10 cellular contexts compared by ENCODE assay signal in genomic region chr20:23125625-23126191, GRCh38. TPM values are rescaled to one million over a fixed set of nuclear protein-coding genes. Genes with fewer than 3 reads are reported as not detected.
DNase-seq lines count a peak whose midpoint lies in the region; ATAC-seq and TF ChIP-seq lines count a peak whose summit lies in the region.
"Had no signal": no experiment of that assay in that cellular context is flagged by ENCODE, and none has a peak within 500 bp of the region (broad histone marks: within the 10 kb centered on the region; RNA-seq: fewer than 3 reads in every experiment).

No MANE protein-coding gene starts in this region.

- H3K27ac ChIP-seq in SK-N-SH (ENCODE audit: low read depth in 2 of 2, low read length in 1 of 2) (no peak overlapping the region), smooth muscle cell (ENCODE audit: low read depth) (no peak overlapping the region), WERI-Rb-1 (no peak overlapping the region)

- H3K9me3 ChIP-seq in SK-N-SH (no peaks in the 10 kb centered on the region), smooth muscle cell (replicated peaks; ENCODE audit: low read depth) (no peaks in the 10 kb centered on the region), WERI-Rb-1 (ENCODE audit: severe bottlenecking) (no peaks in the 10 kb centered on the region)

- DNase-seq in SK-N-SH = no peak
- peak; percentile 87 for DNase-seq in cardiac septum (ENCODE audit: low spot score)
- no peak for DNase-seq in smooth muscle cell (lab: John Stamatoyannopoulos, UW; ENCODE audit: unreplicated experiment)
- DNase-seq in naive thymus-derived CD8-positive, alpha-beta T cell = no peak
- DNase-seq in WERI-Rb-1 = no peak

- peaks cover 0 to 4% (median 1%) of the 10 kb centered on the region in 5 donors for H3K27me3 Mint-ChIP-seq in naive thymus-derived CD8-positive, alpha-beta T cell

- no peak overlapping the region for H3K4me2 ChIP-seq in SK-N-SH
- peak overlapping the region; percentile 33 for H3K4me2 ChIP-seq in smooth muscle cell

- H4K20me1 ChIP-seq in SK-N-SH (ENCODE audit: insufficient read depth) = no peaks in the 10 kb centered on the region
- H4K20me1 ChIP-seq in smooth muscle cell (ENCODE audit: low read depth) = no peaks in the 10 kb centered on the region

- no peak overlapping the region for H3K27ac Mint-ChIP-seq in naive thymus-derived CD8-positive, alpha-beta T cell
- H3K27ac Mint-ChIP-seq: activated naive CD4-positive, alpha-beta T cell treated with anti-CD3 and anti-CD28 coated beads, Interleukin-2, amount 50 U/mL, for 24 hours had no signal

- TF ChIP-seq EP300 in SK-N-SH (IDR thresholded peaks at IDR 0.05; ENCODE audit: borderline replicate concordance in 1 of 2, low read depth in 1 of 2, low read length in 1 of 2) = no peak

- H2AFZ ChIP-seq in SK-N-SH (ENCODE audit: low read depth) = no peak overlapping the region
- H2AFZ ChIP-seq in smooth muscle cell (ENCODE audit: low read depth) = no peak overlapping the region

- H3K79me2 ChIP-seq in SK-N-SH (ENCODE audit: insufficient read depth) = no peaks in the 10 kb centered on the region
- H3K79me2 ChIP-seq in smooth muscle cell (ENCODE audit: low read depth) = no peaks in the 10 kb centered on the region

- no peaks in the 10 kb centered on the region for H3F3A ChIP-seq in SK-N-SH (replicated peaks; ENCODE audit: insufficient read depth)
- H3F3A ChIP-seq in smooth muscle cell (ENCODE audit: low read depth) = peaks cover 4% of the 10 kb centered on the region

- H3K36me3 Mint-ChIP-seq in naive thymus-derived CD8-positive, alpha-beta T cell = no peaks in the 10 kb centered on the region
- H3K36me3 Mint-ChIP-seq: activated naive CD4-positive, alpha-beta T cell treated with anti-CD3 and anti-CD28 coated beads, Interleukin-2, amount 50 U/mL, for 24 hours had no signal

- POLR2A ChIA-PET in SK-N-SH (lab: Yijun Ruan, JAX) = no interaction called here
- POLR2A ChIA-PET in naive thymus-derived CD8-positive, alpha-beta T cell (lab: Charles Lee) = no interaction called here

- H3K9me2 ChIP-seq in SK-N-SH = no peaks in the 10 kb centered on the region

- no peaks in the 10 kb centered on the region for H3K4me1 ChIP-seq in SK-N-SH (ENCODE audit: control insufficient read depth in 1 of 2, insufficient read depth in 2 of 2, low read depth in 1 of 2, low read length in 1 of 2)
- no peaks in the 10 kb centered on the region for H3K4me1 ChIP-seq in smooth muscle cell (ENCODE audit: low read depth)

- H3K27me3 ChIP-seq in SK-N-SH (ENCODE audit: insufficient read depth) = no peaks in the 10 kb centered on the region; the same call in 1 of the 2 replicates
- H3K27me3 ChIP-seq in smooth muscle cell (ENCODE audit: low read depth) = no peaks in the 10 kb centered on the region
- H3K27me3 ChIP-seq in WERI-Rb-1 (ENCODE audit: insufficient read depth, low read depth, severe bottlenecking) = no peaks in the 10 kb centered on the region

- TF ChIP-seq CTCF in SK-N-SH (IDR thresholded peaks at IDR 0.05) (no peak), smooth muscle cell (IDR thresholded peaks at IDR 0.05; ENCODE audit: borderline replicate concordance, insufficient read depth, poor library complexity, severe bottlenecking) (no peak), WERI-Rb-1 (IDR thresholded peaks at IDR 0.05; ENCODE audit: low read depth, low read length) (no peak)

- H3K36me3 ChIP-seq in SK-N-SH (replicated peaks in 1 of 2; ENCODE audit: control insufficient read depth in 1 of 2, insufficient read depth in 2 of 2, low read length in 1 of 2) (no peaks in the 10 kb centered on the region), smooth muscle cell (ENCODE audit: low read depth) (no peaks in the 10 kb centered on the region), WERI-Rb-1 (no peaks in the 10 kb centered on the region)

- ATAC-seq in GM21529 (IDR thresholded peaks at IDR 0.05; ENCODE audit: unreplicated experiment) (peak; percentile 46), HG02852 (IDR thresholded peaks at IDR 0.05; ENCODE audit: unreplicated experiment) (no peak), HG02678 (IDR thresholded peaks at IDR 0.05; ENCODE audit: unreplicated experiment) (no peak)
- no peak for ATAC-seq in naive thymus-derived CD8-positive, alpha-beta T cell

- no peak overlapping the region for H3K4me3 ChIP-seq in SK-N-SH (ENCODE audit: low read depth in 2 of 2, low read length in 1 of 2)
- H3K4me3 ChIP-seq in smooth muscle cell = no peak overlapping the region
- no peak overlapping the region for H3K4me3 ChIP-seq in WERI-Rb-1 (ENCODE audit: low read depth, low read length)

- H3K9ac ChIP-seq in SK-N-SH (no peak overlapping the region), smooth muscle cell (ENCODE audit: low read depth) (no peak overlapping the region)

- TF ChIP-seq RAD21 in SK-N-SH (IDR thresholded peaks at IDR 0.05; ENCODE audit: low read length) = no peak

- 55% methylated on average over 3 of the region's 5 CpGs for WGBS in SK-N-SH (ENCODE audit: low lambda C conversion rate)
- WGBS in smooth muscle cell (ENCODE audit: low lambda C conversion rate) = 77% methylated on average over 5 of the region's 5 CpGs

- H3K4me1 Mint-ChIP-seq in naive thymus-derived CD8-positive, alpha-beta T cell = peaks cover 0 to 19% (median 0%) of the 10 kb centered on the region in 4 donors
- H3K4me1 Mint-ChIP-seq: activated naive CD4-positive, alpha-beta T cell treated with anti-CD3 and anti-CD28 coated beads, Interleukin-2, amount 50 U/mL, for 24 hours had no signal

- intact Hi-C loops in cardiac septum (cut with DNase I) = no loop called here

- CTCF ChIA-PET in SK-N-SH (lab: Yijun Ruan, JAX) = no interaction called here

- peak overlapping the region in 1 of 10 donors; percentile 19 for H3K4me3 Mint-ChIP-seq in naive thymus-derived CD8-positive, alpha-beta T cell
- H3K4me3 Mint-ChIP-seq: activated naive CD4-positive, alpha-beta T cell treated with anti-CD3 and anti-CD28 coated beads, Interleukin-2, amount 50 U/mL, for 24 hours had no signal

- H3K9me3 Mint-ChIP-seq in naive thymus-derived CD8-positive, alpha-beta T cell = no peaks in the 10 kb centered on the region
- H3K9me3 Mint-ChIP-seq: activated naive CD4-positive, alpha-beta T cell treated with anti-CD3 and anti-CD28 coated beads, Interleukin-2, amount 50 U/mL, for 24 hours had no signal

TF ChIP-seq in SK-N-SH, 30 proteins besides CTCF, POLR2A, EP300 and RAD21:
- TF ChIP-seq TCF12 (IDR thresholded peaks at IDR 0.05) (peak; percentile 45; the same call in 1 of the 2 replicates), SIN3A (IDR thresholded peaks at IDR 0.05; ENCODE audit: borderline replicate concordance, low read depth, low read length) (no peak)
- TF ChIP-seq, protein P1, sequence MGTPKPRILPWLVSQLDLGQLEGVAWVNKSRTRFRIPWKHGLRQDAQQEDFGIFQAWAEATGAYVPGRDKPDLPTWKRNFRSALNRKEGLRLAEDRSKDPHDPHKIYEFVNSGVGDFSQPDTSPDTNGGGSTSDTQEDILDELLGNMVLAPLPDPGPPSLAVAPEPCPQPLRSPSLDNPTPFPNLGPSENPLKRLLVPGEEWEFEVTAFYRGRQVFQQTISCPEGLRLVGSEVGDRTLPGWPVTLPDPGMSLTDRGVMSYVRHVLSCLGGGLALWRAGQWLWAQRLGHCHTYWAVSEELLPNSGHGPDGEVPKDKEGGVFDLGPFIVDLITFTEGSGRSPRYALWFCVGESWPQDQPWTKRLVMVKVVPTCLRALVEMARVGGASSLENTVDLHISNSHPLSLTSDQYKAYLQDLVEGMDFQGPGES (IDR thresholded peaks at IDR 0.05; ENCODE audit: low read depth, low read length) = no peak
- TF ChIP-seq, protein P2, sequence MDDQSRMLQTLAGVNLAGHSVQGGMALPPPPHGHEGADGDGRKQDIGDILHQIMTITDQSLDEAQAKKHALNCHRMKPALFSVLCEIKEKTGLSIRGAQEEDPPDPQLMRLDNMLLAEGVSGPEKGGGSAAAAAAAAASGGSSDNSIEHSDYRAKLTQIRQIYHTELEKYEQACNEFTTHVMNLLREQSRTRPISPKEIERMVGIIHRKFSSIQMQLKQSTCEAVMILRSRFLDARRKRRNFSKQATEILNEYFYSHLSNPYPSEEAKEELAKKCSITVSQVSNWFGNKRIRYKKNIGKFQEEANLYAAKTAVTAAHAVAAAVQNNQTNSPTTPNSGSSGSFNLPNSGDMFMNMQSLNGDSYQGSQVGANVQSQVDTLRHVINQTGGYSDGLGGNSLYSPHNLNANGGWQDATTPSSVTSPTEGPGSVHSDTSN (IDR thresholded peaks at IDR 0.05) = 0 out of 2 replicates have a peak, but pooled peaks have one; percentile 14

RNA-seq across cellular contexts. Expression of gene CD93, which starts 39.6 kb away (rescaled TPM):
- polyA plus RNA-seq in SK-N-SH (2012; rRNA removed) (0.02 and 0.03 TPM in 2 replicates), smooth muscle cell (not detected in 2 replicates)
- polyA plus RNA-seq in SK-N-SH (2012; cell fraction: cytosol; rRNA removed) = 0.01 TPM in 2 replicates
- 0.01 TPM in 2 replicates for polyA plus RNA-seq in SK-N-SH (2012; cell fraction: nucleus; rRNA removed)
- total RNA-seq in cardiac septum (40.3 TPM), smooth muscle cell (not detected in 2 replicates)
- total RNA-seq in naive thymus-derived CD8-positive, alpha-beta T cell = under 1 TPM; 0.10 to 0.11 TPM
- under 1 TPM in 2 of 3 donors, not detected in 1; 0.03 to 0.20 TPM for polyA plus RNA-seq in naive thymus-derived CD8-positive, alpha-beta T cell
- total RNA-seq: SK-MEL-5 had no signal

Comparison
In these comparisons a context has a peak if more than half of its experiments do, and no peak if none do; other contexts are left out.
1. RNA of gene CD93, which starts 39.6 kb away (total RNA-seq): 40.3 TPM in cardiac septum (single experiment); 0.10 to 0.11 TPM in naive thymus-derived CD8-positive, alpha-beta T cell and not detected in smooth muscle cell; every median in the first group is over 10 times any median in the second.